Comparison of ENCODE assay signal across 17 cellular contexts in the genomic region with DNA sequence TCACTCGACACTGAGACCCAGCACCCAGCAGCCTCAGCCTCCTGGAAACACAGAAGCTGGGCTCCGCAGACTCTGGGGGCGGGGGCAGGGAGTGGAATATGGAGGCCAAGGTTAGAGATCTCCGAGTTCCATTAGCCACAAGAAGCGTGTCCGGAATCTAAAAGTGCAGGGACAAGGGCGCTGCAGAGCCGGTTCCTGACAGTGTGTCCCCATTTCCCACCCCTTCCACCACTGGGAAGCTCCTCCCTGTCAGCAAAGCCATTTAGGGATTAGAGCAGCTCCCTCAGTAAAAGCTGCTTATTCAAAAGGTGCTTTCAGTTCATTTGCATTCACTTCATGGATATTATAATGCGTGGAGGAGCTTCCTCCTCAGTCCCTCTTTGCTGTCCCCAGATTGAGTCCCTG.
DNase-seq lines count a peak whose midpoint lies in the region; ATAC-seq and FAIRE-seq lines count a peak whose summit lies in the region.
"Had no signal": no experiment of that assay in that cellular context is flagged by ENCODE, and none has a peak within 500 bp of the region (broad histone marks: within the 10 kb centered on the region; RNA-seq: fewer than 3 reads in every experiment).

No MANE protein-coding gene starts in this region.

- H3K27me3 ChIP-seq in HUES6 (ENCODE audit: control insufficient read depth, insufficient read depth, low read length): no peaks in the 10 kb centered on the region
- H3K27me3 ChIP-seq: gastrocnemius medialis, SJSA1 had no signal

- FAIRE-seq in GM18507 (lab: Jason Lieb, UNC): peak; percentile 61
- FAIRE-seq: islet of Langerhans, urothelium cell line had no signal

- peaks cover 37% of the 10 kb centered on the region for H3K4me1 ChIP-seq in HUES6 (ENCODE audit: control insufficient read depth, insufficient read depth, low read length)
- H3K4me1 ChIP-seq: gastrocnemius medialis had no signal

- no peak overlapping the region for H3K9ac ChIP-seq in HUES6 (ENCODE audit: low read length)

- no peak for ATAC-seq in GM21825 (IDR thresholded peaks at IDR 0.05; ENCODE audit: unreplicated experiment)
- ATAC-seq: activated naive CD8-positive, alpha-beta T cell treated with anti-CD3 and anti-CD28 coated beads, Interleukin-2, amount 50 U/mL, for 24 hours; activated T-cell treated with anti-CD3 and anti-CD28 coated beads, Interleukin-2, amount 50 U/mL, for 72 hours; gastrocnemius medialis had no signal

- H3K27ac ChIP-seq in HUES6 (ENCODE audit: low read depth, low read length) (no peak overlapping the region), caudate nucleus (ENCODE audit: low read depth, low read length) (peak overlapping the region; percentile 52)
- H3K27ac ChIP-seq: gastrocnemius medialis, SJSA1 had no signal

- H3K9me3 ChIP-seq in HUES6 (ENCODE audit: control insufficient read depth, insufficient read depth, low read depth, low read length): no peaks in the 10 kb centered on the region
- H3K9me3 ChIP-seq: gastrocnemius medialis, SJSA1 had no signal

- 0 out of 2 replicates have a peak overlapping the region, but pooled peaks have one; percentile 4 for H3K4me3 ChIP-seq in HUES6 (ENCODE audit: low read depth, low read length)
- H3K4me3 ChIP-seq: gastrocnemius medialis, SJSA1 had no signal

- H3K36me3 ChIP-seq in HUES6 (ENCODE audit: control insufficient read depth, insufficient read depth, low read length): no peaks in the 10 kb centered on the region
- H3K36me3 ChIP-seq: gastrocnemius medialis, SJSA1 had no signal

- DNase-seq in GM18507 (ENCODE audit: extremely low spot score, insufficient read length, low read depth) (no peak), caudate nucleus (lab: John Stamatoyannopoulos, UW) (peak in 28 of 61 donors; percentile 8 to 55 (median 31)), retina (peak; percentile 55), NCI-H345 (lab: John Stamatoyannopoulos, UW) (no peak)
- DNase-seq in stimulated activated CD8-positive, alpha-beta memory T cell treated with anti-CD3 and anti-CD28 coated beads, Interleukin-4, amount 100 ng/mL, for 48 hours: no peak
- DNase-seq: activated CD4-positive, alpha-beta T cell treated with anti-CD3 and anti-CD28 coated beads, Interleukin-2, amount 50 U/mL, for 4 hours; activated naive CD8-positive, alpha-beta T cell treated with anti-CD3 and anti-CD28 coated beads, Interleukin-2, amount 50 U/mL, for 24 hours; activated T-cell treated with anti-CD3 and anti-CD28 coated beads, Interleukin-2, amount 50 U/mL, for 72 hours; cerebellar nuclear complex; gastrocnemius medialis; NCI-H2081 treated with DMSO at 0.1 percent for 48 hours; stimulated activated naive CD4-positive, alpha-beta T cell had no signal
